Comparison of ENCODE assay signal across 1 cellular context in genomic region chr19:5115771-5116202, GRCh38.
TF ChIP-seq lines count a peak whose summit lies in the region.

No MANE protein-coding gene starts in this region.

TF ChIP-seq in H1, 55 proteins besides CTCF, POLR2A, EP300 and RAD21:
- no peak for TF ChIP-seq HDAC6 (IDR thresholded peaks at IDR 0.05; ENCODE audit: low read depth, low read length)
